In the genomic region with DNA sequence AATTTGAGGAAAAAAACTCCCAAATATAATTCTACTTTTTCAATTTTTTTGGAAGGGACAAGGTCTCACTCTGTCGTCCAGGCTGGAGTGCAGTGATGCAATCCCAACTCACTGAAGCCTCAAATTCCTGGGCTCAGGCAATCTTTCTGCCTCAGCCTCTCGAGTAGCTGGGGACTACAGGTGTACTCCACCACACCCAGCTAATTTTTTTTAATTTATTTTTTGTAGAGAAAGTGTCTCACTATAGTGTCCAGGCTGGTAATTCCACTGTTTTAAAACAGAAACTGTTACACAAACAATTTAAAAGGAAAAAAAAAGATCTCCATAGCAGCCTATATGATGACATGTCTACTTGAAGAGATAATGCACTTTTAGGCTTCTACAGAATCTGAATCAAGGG, we compare ENCODE assay signal across 22 cellular contexts.
"Had no signal": no experiment of that assay in that cellular context is flagged by ENCODE, and none has a peak within 500 bp of the region (broad histone marks: within the 10 kb centered on the region; RNA-seq: fewer than 3 reads in every experiment).

No MANE protein-coding gene starts in this region.

- H3K27me3 ChIP-seq: SJSA1 had no signal

- H3K27ac ChIP-seq: KMS-11, SJSA1, SK-N-MC had no signal

- DNase-seq: IMR-90, Kasumi-1, MM.1S, NCI-H1092 treated with DMSO at 0.1 percent for 48 hours, NCI-H1436, NCI-H1694 treated with DMSO at 0.1 percent for 48 hours, NCI-H1930, NCI-H2081 treated with DMSO at 0.1 percent for 48 hours, NCI-H2171, NCI-H226, NCI-H446, NCI-H510A, NCI-H524 treated with DMSO at 0.1 percent for 48 hours, NCI-H69, NCI-H774, Right ventricle myocardium superior, RPMI8226, SIG-M5 had no signal

- H3K9me3 ChIP-seq: SJSA1 had no signal

- H3K4me1 ChIP-seq: SJSA1 had no signal

- H3K36me3 ChIP-seq: SJSA1 had no signal

- ATAC-seq: HepG2 had no signal

- H3K4me3 ChIP-seq: SJSA1, SK-N-MC had no signal
